ENCODE assay signal across 1 cellular context in genomic region chr11:64856382-64857227, GRCh38.
TF ChIP-seq lines count a peak whose summit lies in the region.

No MANE protein-coding gene starts in this region.

TF ChIP-seq in HepG2, 621 proteins besides CTCF, POLR2A, EP300 and RAD21 (continued from another document and continues in another):
- 0 out of 2 replicates have a peak, but pooled peaks have one; percentile 23 for TF ChIP-seq ZHX2 (IDR thresholded peaks at IDR 0.05; ENCODE audit: low read depth)
- TF ChIP-seq ZHX2 (CRISPR knock-in tag; IDR thresholded peaks at IDR 0.05; ENCODE audit: borderline replicate concordance), result no peak
- TF ChIP-seq TCF7L2 (IDR thresholded peaks at IDR 0.05; ENCODE audit: low read depth, low read length), result no peak
- TF ChIP-seq ZNF335 (CRISPR knock-in tag; IDR thresholded peaks at IDR 0.05), result peak; percentile 66; the same call in 1 of the 2 replicates
- peak; percentile 45; the same call in 1 of the 2 replicates for TF ChIP-seq ZNF792 (CRISPR knock-in tag; IDR thresholded peaks at IDR 0.05)
- no peak for TF ChIP-seq ATRX (CRISPR knock-in tag; IDR thresholded peaks at IDR 0.05; ENCODE audit: borderline replicate concordance)
- TF ChIP-seq ZXDC (CRISPR knock-in tag; IDR thresholded peaks at IDR 0.05), result no peak
- TF ChIP-seq CBX5 (CRISPR knock-in tag; IDR thresholded peaks at IDR 0.05; ENCODE audit: borderline replicate concordance), result peak; percentile 26; the same call in 1 of the 2 replicates
- peak; percentile 95 for TF ChIP-seq FOSL2 (CRISPR knock-in tag; IDR thresholded peaks at IDR 0.05)
- no peak for TF ChIP-seq CBFB (CRISPR knock-in tag; IDR thresholded peaks at IDR 0.05)
- TF ChIP-seq HNF4A (CRISPR knock-in tag; IDR thresholded peaks at IDR 0.05), result no peak
- no peak for TF ChIP-seq ZNF510 (CRISPR knock-in tag; IDR thresholded peaks at IDR 0.05; ENCODE audit: low read depth)
- no peak for TF ChIP-seq ARID2 (CRISPR knock-in tag; IDR thresholded peaks at IDR 0.05; ENCODE audit: borderline replicate concordance)
- TF ChIP-seq ZBTB33 (CRISPR knock-in tag; IDR thresholded peaks at IDR 0.05), result peak; percentile 75
- no peak for TF ChIP-seq RNF219 (CRISPR knock-in tag; IDR thresholded peaks at IDR 0.05)
- TF ChIP-seq RXRB (CRISPR knock-in tag; IDR thresholded peaks at IDR 0.05; ENCODE audit: borderline replicate concordance), result 0 out of 2 replicates have a peak, but pooled peaks have one; percentile 21
- TF ChIP-seq RBFOX2 (IDR thresholded peaks at IDR 0.05; ENCODE audit: low read depth, low read length), result 0 out of 2 replicates have a peak, but pooled peaks have one; percentile 23
- no peak for TF ChIP-seq AFF4 (CRISPR knock-in tag; IDR thresholded peaks at IDR 0.05)
- TF ChIP-seq ETV5 (CRISPR knock-in tag; IDR thresholded peaks at IDR 0.05; ENCODE audit: borderline replicate concordance), result peak; percentile 73; the same call in 1 of the 2 replicates
- TF ChIP-seq SRSF1 (optimal IDR thresholded peaks at IDR 0.05; ENCODE audit: low read depth, low read length), result no peak
- no peak for TF ChIP-seq TBX3 (IDR thresholded peaks at IDR 0.05; ENCODE audit: borderline replicate concordance)
- peak; percentile 81 for TF ChIP-seq ZNF687 (CRISPR knock-in tag; IDR thresholded peaks at IDR 0.05)
- TF ChIP-seq ZBTB21 (CRISPR knock-in tag; IDR thresholded peaks at IDR 0.05), result peak; percentile 64; the same call in 1 of the 2 replicates
- TF ChIP-seq RARA (CRISPR knock-in tag; IDR thresholded peaks at IDR 0.05), result peak; percentile 73
- TF ChIP-seq RXRA (CRISPR knock-in tag; IDR thresholded peaks at IDR 0.05), result peak; percentile 39; the same call in 1 of the 2 replicates
- no peak for TF ChIP-seq GABPA (IDR thresholded peaks at IDR 0.05; ENCODE audit: low read depth, low read length)
- peak; percentile 36; the same call in 1 of the 2 replicates for TF ChIP-seq GABPA (CRISPR knock-in tag; IDR thresholded peaks at IDR 0.05; ENCODE audit: low read depth)
- TF ChIP-seq CEBPG (CRISPR knock-in tag; IDR thresholded peaks at IDR 0.05), result peak; percentile 66
- TF ChIP-seq ELF3 (CRISPR knock-in tag; IDR thresholded peaks at IDR 0.05), result peak; percentile 84
- peak; percentile 73 for TF ChIP-seq BCL6 (CRISPR knock-in tag; IDR thresholded peaks at IDR 0.05)
- TF ChIP-seq YEATS2 (CRISPR knock-in tag; IDR thresholded peaks at IDR 0.05; ENCODE audit: borderline replicate concordance), result peak; percentile 56; the same call in 1 of the 2 replicates
- TF ChIP-seq THAP11 (CRISPR knock-in tag; IDR thresholded peaks at IDR 0.05), result 0 out of 2 replicates have a peak, but pooled peaks have one; percentile 43
- 0 out of 2 replicates have a peak, but pooled peaks have one; percentile 35 for TF ChIP-seq HOXA3 (CRISPR knock-in tag; IDR thresholded peaks at IDR 0.05)
- TF ChIP-seq GATAD2A (CRISPR knock-in tag; IDR thresholded peaks at IDR 0.05), result peak; percentile 51
- 0 out of 2 replicates have a peak, but pooled peaks have one; percentile 17 for TF ChIP-seq HDAC2 (CRISPR knock-in tag; IDR thresholded peaks at IDR 0.05)
- TF ChIP-seq ELF1 (CRISPR knock-in tag; IDR thresholded peaks at IDR 0.05), result peak; percentile 36; the same call in 1 of the 2 replicates
- peak; percentile 40; the same call in 1 of the 2 replicates for TF ChIP-seq MYC (CRISPR knock-in tag; IDR thresholded peaks at IDR 0.05; ENCODE audit: borderline replicate concordance)
